ENCODE assay signal across 8 cellular contexts in genomic region chr17:50269477-50270429, GRCh38. TPM values are rescaled to one million over a fixed set of nuclear protein-coding genes. Genes with fewer than 3 reads are reported as not detected.
DNase-seq lines count a peak whose midpoint lies in the region; ATAC-seq and TF ChIP-seq lines count a peak whose summit lies in the region.

No MANE protein-coding gene starts in this region.

- H3K9me2 ChIP-seq in OCI-LY7 (ENCODE audit: insufficient read depth, low read length): no peaks in the 10 kb centered on the region

- CTCF ChIA-PET in OCI-LY7 (lab: Charles Lee; ENCODE audit: unreplicated experiment): no interaction called here

- peak overlapping the region; percentile 67 for H2BK12ac ChIP-seq in neuronal stem cell (ENCODE audit: low read length)

- intact Hi-C loops in OCI-LY7 (cut with micrococcal nuclease; ENCODE audit: unreplicated experiment): no loop called here

- in situ Hi-C loops in Caki2 (cut with HindIII; ENCODE audit: low pct_unique_long_range_greater_than_20kb, low sequenced_read_pairs): loop anchor here (10.0 kb wide), 1 partner anchor 65 kb away; the partner anchor contains the start of gene COL1A1

- H4K20me1 ChIP-seq in OCI-LY7 (ENCODE audit: insufficient read depth, low read length): no peaks in the 10 kb centered on the region

- no peak overlapping the region for H3K4me2 ChIP-seq in OCI-LY7 (ENCODE audit: low read length)
- H3K4me2 ChIP-seq in neuronal stem cell (ENCODE audit: insufficient read depth, low read length, poor library complexity, severe bottlenecking): no peak overlapping the region

- H3K4ac ChIP-seq in neuronal stem cell (ENCODE audit: low read length): no peak overlapping the region

- peak overlapping the region; percentile 87 for H2AK5ac ChIP-seq in neuronal stem cell (ENCODE audit: low read depth, low read length)

- no TSS peak for BruUV-seq in OCI-LY7 (replicated peaks; lab: Mats Ljungman, UMichigan)

- H4K8ac ChIP-seq in neuronal stem cell (ENCODE audit: low read depth, low read length): peak overlapping the region; percentile 89

- TF ChIP-seq CTCF in OCI-LY7 (conservative IDR thresholded peaks at IDR 0.05; ENCODE audit: low read length): peak; percentile 88
- peak; percentile 95 for TF ChIP-seq CTCF in foreskin fibroblast (IDR thresholded peaks at IDR 0.05; ENCODE audit: low read depth, low read length)
- peak; percentile 84 for TF ChIP-seq CTCF in thoracic aorta (IDR thresholded peaks at IDR 0.05)

- H3K27ac ChIP-seq in OCI-LY7 (ENCODE audit: low read depth, low read length, poor library complexity, severe bottlenecking): no peak overlapping the region
- no peak overlapping the region for H3K27ac ChIP-seq in neuronal stem cell (replicated peaks; ENCODE audit: low read length)
- H3K27ac ChIP-seq in thoracic aorta: peak overlapping the region; percentile 13 to 44

- H3K4me1 ChIP-seq in OCI-LY7 (ENCODE audit: insufficient read depth, low read length, poor library complexity, severe bottlenecking) (no peaks in the 10 kb centered on the region), neuronal stem cell (ENCODE audit: control insufficient read depth in 2 of 2, insufficient read depth in 1 of 2, low read depth in 1 of 2, low read length in 2 of 2) (peaks cover 20 to 36% of the 10 kb centered on the region in 2 donors), thoracic aorta (ENCODE audit: control insufficient read depth in 1 of 2, low read depth in 2 of 2) (peaks cover 23 to 69% of the 10 kb centered on the region in 2 donors)

- H2BK120ac ChIP-seq in neuronal stem cell (ENCODE audit: low read depth, low read length): peak overlapping the region; percentile 41

- no peak overlapping the region for H2AFZ ChIP-seq in OCI-LY7 (ENCODE audit: low read length)
- H2AFZ ChIP-seq in neuronal stem cell (ENCODE audit: low read length): peak overlapping the region; percentile 83

- H3K36me3 ChIP-seq in OCI-LY7 (ENCODE audit: insufficient read depth, low read length) (no peaks in the 10 kb centered on the region), neuronal stem cell (replicated peaks in 1 of 2; ENCODE audit: control insufficient read depth in 2 of 2, insufficient read depth in 2 of 2, low read length in 2 of 2) (no peaks in the 10 kb centered on the region), thoracic aorta (no peaks in the 10 kb centered on the region)

- ATAC-seq in HG02623 (IDR thresholded peaks at IDR 0.05; ENCODE audit: unreplicated experiment): peak; percentile 53
- no peak for ATAC-seq in thoracic aorta (ENCODE audit: insufficient number of reproducible peaks, low FRiP score, low read depth)
- ATAC-seq in HG03432 (IDR thresholded peaks at IDR 0.05; ENCODE audit: unreplicated experiment): no peak

- H3K23ac ChIP-seq in neuronal stem cell (ENCODE audit: low read depth, low read length, poor library complexity): peak overlapping the region; percentile 32

- H3K9me3 ChIP-seq in OCI-LY7 (ENCODE audit: low read length) (no peaks in the 10 kb centered on the region), neuronal stem cell (replicated peaks in 1 of 2; ENCODE audit: control insufficient read depth in 2 of 2, insufficient read depth in 1 of 2, low read depth in 1 of 2, low read length in 2 of 2) (no peaks in the 10 kb centered on the region), thoracic aorta (no peaks in the 10 kb centered on the region)

- POLR2A ChIA-PET in OCI-LY7 (lab: Charles Lee): no interaction called here

- peak; percentile 44 for DNase-seq in Caki2 (ENCODE audit: low read depth)
- peak; percentile 66 for DNase-seq in OCI-LY7 (ENCODE audit: low spot score)
- peak; percentile 79 to 80 for DNase-seq in activated T-cell treated with anti-CD3 and anti-CD28 coated beads, Interleukin-2, amount 50 U/mL, for 48 hours
- DNase-seq in foreskin fibroblast: peak; percentile 73 to 91
- DNase-seq in neuronal stem cell (ENCODE audit: low spot score): peak; percentile 58
- DNase-seq in thoracic aorta (ENCODE audit: low spot score): no peak

- no peaks in the 10 kb centered on the region for H3K79me2 ChIP-seq in OCI-LY7 (ENCODE audit: insufficient read depth, low read depth, low read length)

- H4K91ac ChIP-seq in neuronal stem cell (ENCODE audit: low read depth, low read length, poor library complexity): no peak overlapping the region

- no peaks in the 10 kb centered on the region for H3K79me1 ChIP-seq in neuronal stem cell (ENCODE audit: low read depth, low read length)

- peak overlapping the region; percentile 95 for H3K18ac ChIP-seq in neuronal stem cell (ENCODE audit: low read length)

- H2BK5ac ChIP-seq in neuronal stem cell (ENCODE audit: low read length): no peak overlapping the region

- no peak overlapping the region for H3K4me3 ChIP-seq in OCI-LY7 (ENCODE audit: low read depth, low read length, poor library complexity, severe bottlenecking)
- H3K4me3 ChIP-seq in foreskin fibroblast (ENCODE audit: low read depth in 1 of 2, low read length in 2 of 2): peak overlapping the region; percentile 26 to 66
- H3K4me3 ChIP-seq in neuronal stem cell (ENCODE audit: low read length in 2 of 2): no peak overlapping the region
- H3K4me3 ChIP-seq in thoracic aorta: no peak overlapping the region

- H3K14ac ChIP-seq in neuronal stem cell (ENCODE audit: low read length): no peak overlapping the region

- no CpG with 5 or more reads among the region's 16 CpGs for WGBS in neuronal stem cell (ENCODE audit: extremely low coverage in 2 of 2, insufficient read length in 2 of 2, insufficient replicate concordance in 1 of 2), 2 donors

- H3K9ac ChIP-seq in neuronal stem cell (ENCODE audit: low read depth, low read length, poor library complexity): no peak overlapping the region

- H2BK15ac ChIP-seq in neuronal stem cell (ENCODE audit: low read length): no peak overlapping the region

- peaks cover 0 to 51% (median 18%) of the 10 kb centered on the region in 3 experiments for H3K27me3 ChIP-seq in neuronal stem cell (ENCODE audit: control insufficient read depth in 3 of 3, insufficient read depth in 3 of 3, low read depth in 1 of 3, low read length in 3 of 3)
- H3K27me3 ChIP-seq in thoracic aorta (replicated peaks; ENCODE audit: insufficient read depth): no peaks in the 10 kb centered on the region

RNA-seq across cellular contexts. Expression of gene TMEM92, which starts 4.5 kb away (rescaled TPM):
- 0.44 and 1.9 TPM in 2 replicates for total RNA-seq in Caki2 (2014; rRNA removed; shearing (Covaris generic); ENCODE audit: low replicate concordance)
- not detected in 2 replicates for total RNA-seq in OCI-LY7 (2014; rRNA removed; shearing (Covaris generic))
- total RNA-seq in OCI-LY7 (2022) (not detected in 2 replicates), thoracic aorta (1 to 10 TPM in 1 of 2 donors, under 1 TPM in 1; 0.28 to 1.4 TPM)
- 5.0 TPM for polyA plus RNA-seq in neuronal stem cell (2013, experiment 1 of 2)
- polyA plus RNA-seq in neuronal stem cell (2013, experiment 2 of 2): 5.5 TPM

Comparison
In these comparisons a context has a peak if more than half of its experiments do, and no peak if none do; other contexts are left out.
1. H3K27ac ChIP-seq: peak in thoracic aorta (2 of 2); none in OCI-LY7 (single experiment) and neuronal stem cell (single experiment).
2. H3K4me3 ChIP-seq: peak in foreskin fibroblast (2 of 2); none in OCI-LY7 (single experiment), neuronal stem cell (0 of 2) and thoracic aorta (single experiment).
3. Peak in every context shown above with its lines, with median percentiles within 50 percentile points of each other: CTCF ChIP-seq.